ENCODE assay signal across 3 cellular contexts in genomic region chr14:100802179-100802578, GRCh38.
"Had no signal": no experiment of that assay in that cellular context is flagged by ENCODE, and none has a peak within 500 bp of the region (broad histone marks: within the 10 kb centered on the region; RNA-seq: fewer than 3 reads in every experiment).

No MANE protein-coding gene starts in this region.

- DNase-seq: GDM1, GF-D8 had no signal

- ATAC-seq: GM12878 had no signal

- H3K4me3 ChIP-seq: GM12878 had no signal
